Comparison of ENCODE assay signal across 8 cellular contexts in the genomic region with DNA sequence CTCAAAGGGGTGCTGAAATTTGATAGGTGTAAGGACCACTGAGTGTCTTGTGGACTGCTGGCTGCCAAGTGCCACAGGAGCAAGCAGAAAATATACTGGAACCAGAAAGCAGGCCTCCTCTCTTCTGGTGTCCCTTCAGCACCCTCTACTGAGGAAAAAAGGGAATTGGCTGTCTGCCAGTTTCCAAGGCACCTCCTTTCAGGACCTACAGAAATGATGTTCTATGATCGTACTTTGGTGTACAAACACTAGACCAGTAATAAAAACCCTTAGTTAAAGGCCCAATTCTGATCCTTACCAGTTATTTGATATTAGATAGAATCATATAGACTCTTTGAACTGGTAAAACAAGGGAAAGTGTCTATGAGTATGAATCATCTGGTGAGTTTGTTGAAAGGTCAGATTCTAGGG. TPM values are rescaled to one million over a fixed set of nuclear protein-coding genes. Genes with fewer than 3 reads are reported as not detected.
DNase-seq lines count a peak whose midpoint lies in the region; ATAC-seq and TF ChIP-seq lines count a peak whose summit lies in the region.

No MANE protein-coding gene starts in this region.

- peak overlapping the region; percentile 25 for H3K4me3 Mint-ChIP-seq in natural killer cell

- no peak overlapping the region for H3K27ac ChIP-seq in uterus

- H3K27me3 Mint-ChIP-seq in natural killer cell (ENCODE audit: low read depth in 2 of 2), result no peaks in the 10 kb centered on the region

- H3K9me3 Mint-ChIP-seq in natural killer cell, result no peaks in the 10 kb centered on the region

- no peaks in the 10 kb centered on the region for H3K36me3 ChIP-seq in uterus

- ATAC-seq in HG03095 (IDR thresholded peaks at IDR 0.05; ENCODE audit: unreplicated experiment) (peak; percentile 60), natural killer cell (peak; percentile 37 to 54 (median 46)), HG03520 (IDR thresholded peaks at IDR 0.05; ENCODE audit: unreplicated experiment) (no peak)

- peaks cover 0 to 18% of the 10 kb centered on the region in 2 donors for H3K4me1 Mint-ChIP-seq in natural killer cell

- intact Hi-C loops in natural killer cell (cut with micrococcal nuclease), result no loop called here
- intact Hi-C loops in uterus (cut with DNase I; ENCODE audit: low total_unique reads), result no loop called here

- DNase-seq in D341Med (ENCODE audit: low spot score), result peak; percentile 81
- DNase-seq in NCI-H526 (lab: John Stamatoyannopoulos, UW), result peak; percentile 76 to 87
- peak; percentile 29 for DNase-seq in activated CD4-positive, alpha-beta T cell treated with anti-CD3 and anti-CD28 coated beads, Interleukin-2, amount 50 U/mL, for 1 hour
- peak; percentile 68 for DNase-seq in fibroblast of gingiva (ENCODE audit: low read depth)
- DNase-seq in natural killer cell, result no peak
- peak; percentile 41 to 67 for DNase-seq in uterus

- H3K9me3 ChIP-seq in uterus, result no peaks in the 10 kb centered on the region

- no peak overlapping the region for H3K4me3 ChIP-seq in uterus

- TF ChIP-seq CTCF in natural killer cell (IDR thresholded peaks at IDR 0.05), result no peak
- peak; percentile 34 to 48 (median 44) for TF ChIP-seq CTCF in uterus (IDR thresholded peaks at IDR 0.05)

- no peak for TF ChIP-seq POLR2A in uterus (IDR thresholded peaks at IDR 0.05)

- H3K4me1 ChIP-seq in uterus, result peaks cover 0 to 9% of the 10 kb centered on the region in 2 donors

- H3K27me3 ChIP-seq in uterus, result no peaks in the 10 kb centered on the region

- no peak overlapping the region for H3K27ac Mint-ChIP-seq in natural killer cell

- H3K36me3 Mint-ChIP-seq in natural killer cell, result no peaks in the 10 kb centered on the region

RNA-seq across cellular contexts. Expression of a gene that starts 35.8 kb away (rescaled TPM):
- 10 to 100 TPM; 60.5 to 87.8 (median 72.0) TPM for total RNA-seq in natural killer cell
- 100 to 1,000 TPM in 1 of 4 donors, 10 to 100 TPM in 3; 42.6 to 147 (median 83.7) TPM for total RNA-seq in uterus

RNA-seq across cellular contexts. Expression of a gene that starts 41.8 kb away (rescaled TPM):
- total RNA-seq in natural killer cell (10 to 100 TPM; 22.8 to 31.6 (median 27.9) TPM), uterus (10 to 100 TPM; 17.2 to 26.1 (median 20.2) TPM)
